In the genomic region with DNA sequence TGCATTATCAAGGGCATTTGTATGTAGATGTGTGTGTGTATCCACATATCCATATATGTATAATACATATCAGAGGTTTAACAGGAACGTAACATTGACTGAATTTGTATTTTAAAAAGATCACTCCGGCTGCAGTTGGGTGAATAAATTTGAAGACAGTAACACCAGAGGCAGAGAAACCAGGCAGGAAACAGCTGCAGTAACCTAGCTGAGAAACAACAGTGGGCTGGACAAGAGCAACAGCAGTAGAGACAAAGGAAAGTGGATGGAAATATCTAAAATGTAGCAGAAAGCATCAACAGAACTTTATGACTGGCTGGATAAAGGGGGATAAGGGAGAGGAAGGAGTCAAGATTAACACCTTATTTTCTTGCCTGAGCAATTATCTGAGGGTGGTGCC, we compare ENCODE assay signal across 18 cellular contexts.
"Had no signal": no experiment of that assay in that cellular context is flagged by ENCODE, and none has a peak within 500 bp of the region (broad histone marks: within the 10 kb centered on the region; RNA-seq: fewer than 3 reads in every experiment).

No MANE protein-coding gene starts in this region.

- H3K4me1 ChIP-seq: esophagus muscularis mucosa, foreskin keratinocyte, heart right ventricle, left lung, lower lobe of right lung had no signal

- H3K9me3 ChIP-seq: mucosa of descending colon had no signal

- DNase-seq: dermis blood vessel endothelial cell; dorsolateral prefrontal cortex; effector CD4-positive, alpha-beta T cell; effector memory CD4-positive, alpha-beta T cell; foreskin keratinocyte; glutamatergic neuron; head of caudate nucleus; heart right ventricle; hippocampal formation; left cardiac atrium; left lung; left ventricle myocardium superior; lower lobe of right lung; mesendoderm; mucosa of descending colon; naive B cell had no signal

- H3K36me3 Mint-ChIP-seq: naive B cell had no signal

- H3K27me3 ChIP-seq: dorsolateral prefrontal cortex, esophagus muscularis mucosa, foreskin keratinocyte, heart right ventricle, left lung had no signal

- H3K4me3 ChIP-seq: coronary artery, dorsolateral prefrontal cortex, esophagus muscularis mucosa, heart right ventricle, left lung, lower lobe of right lung, mucosa of descending colon had no signal

- ATAC-seq: foreskin keratinocyte, heart right ventricle, left cardiac atrium, left lung, left ventricle myocardium superior, lower lobe of right lung, mucosa of descending colon had no signal

- H3K36me3 ChIP-seq: esophagus muscularis mucosa, heart right ventricle, left lung, lower lobe of right lung had no signal

- H3K27ac ChIP-seq: coronary artery, dorsolateral prefrontal cortex, esophagus muscularis mucosa, foreskin keratinocyte, heart right ventricle, left lung, lower lobe of right lung had no signal

- H3K27me3 Mint-ChIP-seq: naive B cell had no signal
